Comparison of ENCODE assay signal across 1 cellular context in genomic region chr2:236575501-236575900, GRCh38.
TF ChIP-seq lines count a peak whose summit lies in the region.

No MANE protein-coding gene starts in this region.

TF ChIP-seq in endothelial cell of umbilical vein, 7 proteins besides CTCF, POLR2A, EP300 and RAD21:
- no peak for TF ChIP-seq MAX (IDR thresholded peaks at IDR 0.05; ENCODE audit: insufficient read depth, insufficient read length)
- TF ChIP-seq JUN (IDR thresholded peaks at IDR 0.05; ENCODE audit: borderline replicate concordance, insufficient read depth, insufficient read length, low read depth): no peak
- TF ChIP-seq EZH2 (IDR thresholded peaks at IDR 0.05; ENCODE audit: borderline replicate concordance, low read depth, low read length, severe bottlenecking): no peak
- TF ChIP-seq POLR2AphosphoS5 (IDR thresholded peaks at IDR 0.05; ENCODE audit: insufficient read depth, low read depth, low read length): no peak
- no peak for TF ChIP-seq FOS (IDR thresholded peaks at IDR 0.05; ENCODE audit: borderline replicate concordance, insufficient read depth, low read length)
- TF ChIP-seq MYC (IDR thresholded peaks at IDR 0.05; ENCODE audit: low read depth, low read length): no peak
- TF ChIP-seq GATA2 (IDR thresholded peaks at IDR 0.05; ENCODE audit: insufficient read depth, insufficient read length, low read depth, low read length): no peak
